Comparison of ENCODE assay signal across 8 cellular contexts in genomic region chr2:10329880-10330699, GRCh38. TPM values are rescaled to one million over a fixed set of nuclear protein-coding genes. Genes with fewer than 3 reads are reported as not detected.
DNase-seq lines count a peak whose midpoint lies in the region; ATAC-seq, FAIRE-seq and TF ChIP-seq lines count a peak whose summit lies in the region.

No MANE protein-coding gene starts in this region.

- H3K27me3 Mint-ChIP-seq in activated CD4-positive, alpha-beta T cell treated with anti-CD3 and anti-CD28 coated beads, Interleukin-2, amount 10 ng/mL, durations not matched to agents 7 days and 5 days, result no peaks in the 10 kb centered on the region

- peak overlapping the region; percentile 96 for H3K27ac Mint-ChIP-seq in activated CD4-positive, alpha-beta T cell treated with anti-CD3 and anti-CD28 coated beads, Interleukin-2, amount 10 ng/mL, durations not matched to agents 7 days and 5 days

- CTCF ChIA-PET in activated CD4-positive, alpha-beta T cell treated with anti-CD3 and anti-CD28 coated beads, Interleukin-2, amount 10 ng/mL, durations not matched to agents 7 days and 5 days (lab: Charles Lee), result interaction anchor here (0.6 to 2.7 kb wide), 8 partner anchors 10 to 348 kb away, joined by 3 to 9 read pairs (median 4); no protein-coding TSS in a partner anchor

- H3K4me3 Mint-ChIP-seq in activated CD4-positive, alpha-beta T cell treated with anti-CD3 and anti-CD28 coated beads, Interleukin-2, amount 10 ng/mL, durations not matched to agents 7 days and 5 days, result peak overlapping the region; percentile 86

- DNase-seq in HL-60 (ENCODE audit: low read depth in 1 of 2, low spot score in 1 of 2) (no peak), fibroblast of mammary gland (ENCODE audit: low read depth) (peak; percentile 54), frontal cortex (ENCODE audit: low spot score in 2 of 2) (no peak), mucosa of gallbladder (ENCODE audit: low spot score) (no peak), NCI-H69 (lab: John Stamatoyannopoulos, UW) (no peak)
- DNase-seq in activated CD4-positive, alpha-beta T cell treated with anti-CD3 and anti-CD28 coated beads, Interleukin-2, amount 10 ng/mL, durations not matched to agents 7 days and 5 days, result peak; percentile 63
- DNase-seq in stimulated activated CD4-positive, alpha-beta T cell treated with anti-CD3 and anti-CD28 coated beads, Interleukin-1b, Interleukin-23, amount 100 ng/mL, for 48 hours, result peak; percentile 10

- H3K27me3 ChIP-seq in HL-60 (ENCODE audit: insufficient read depth, poor library complexity, severe bottlenecking), result no peaks in the 10 kb centered on the region

- H3K27ac ChIP-seq in HL-60 (replicated peaks), result peak overlapping the region; percentile 84

- H3K9me3 Mint-ChIP-seq in activated CD4-positive, alpha-beta T cell treated with anti-CD3 and anti-CD28 coated beads, Interleukin-2, amount 10 ng/mL, durations not matched to agents 7 days and 5 days, result peaks cover 3% of the 10 kb centered on the region

- H3K4me3 ChIP-seq in HL-60 (replicated peaks; ENCODE audit: insufficient read depth, low read length) (peak overlapping the region; percentile 21), fibroblast of mammary gland (ENCODE audit: control insufficient read depth, low read depth, low read length) (no peak overlapping the region)

- FAIRE-seq in frontal cortex (lab: Jason Lieb, UNC), result no peak

- H3K36me3 Mint-ChIP-seq in activated CD4-positive, alpha-beta T cell treated with anti-CD3 and anti-CD28 coated beads, Interleukin-2, amount 10 ng/mL, durations not matched to agents 7 days and 5 days (ENCODE audit: low read depth), result peaks cover 16% of the 10 kb centered on the region

- H3K4me1 Mint-ChIP-seq in activated CD4-positive, alpha-beta T cell treated with anti-CD3 and anti-CD28 coated beads, Interleukin-2, amount 10 ng/mL, durations not matched to agents 7 days and 5 days, result peaks cover 82% of the 10 kb centered on the region

- no peak for ATAC-seq in HG02973 (IDR thresholded peaks at IDR 0.05; ENCODE audit: unreplicated experiment)

- POLR2A ChIA-PET in activated CD4-positive, alpha-beta T cell treated with anti-CD3 and anti-CD28 coated beads, Interleukin-2, amount 10 ng/mL, durations not matched to agents 7 days and 5 days (lab: Charles Lee), result interaction anchor here (0.7 to 1.2 kb wide), 3 partner anchors 10 to 29 kb away, joined by 3 to 6 read pairs (median 3); no protein-coding TSS in a partner anchor

- no peak for TF ChIP-seq CTCF in HL-60 (IDR thresholded peaks at IDR 0.05; ENCODE audit: insufficient read depth, low read length)
- TF ChIP-seq CTCF in fibroblast of mammary gland (conservative IDR thresholded peaks at IDR 0.05; ENCODE audit: control insufficient read depth, insufficient read depth, low read depth, low read length), result no peak

RNA-seq across cellular contexts. Expression of gene HPCAL1, which starts 27.4 kb away (rescaled TPM):
- 10 to 100 TPM; 61.6 to 63.6 TPM for total RNA-seq in activated CD4-positive, alpha-beta T cell treated with anti-CD3 and anti-CD28 coated beads, Interleukin-2, amount 10 ng/mL, durations not matched to agents 7 days and 5 days
- total RNA-seq in frontal cortex, result 26.5 TPM
- 44.0 TPM for total RNA-seq in mucosa of gallbladder

Comparison
In these comparisons a context has a peak if more than half of its experiments do, and no peak if none do; other contexts are left out.
1. DNase-seq: peak in activated CD4-positive, alpha-beta T cell treated with anti-CD3 and anti-CD28 coated beads, Interleukin-2, amount 10 ng/mL, durations not matched to agents 7 days and 5 days (single experiment), fibroblast of mammary gland (single experiment) and stimulated activated CD4-positive, alpha-beta T cell treated with anti-CD3 and anti-CD28 coated beads, Interleukin-1b, Interleukin-23, amount 100 ng/mL, for 48 hours (single experiment); none in HL-60 (0 of 2), frontal cortex (0 of 2), mucosa of gallbladder (single experiment) and NCI-H69 (single experiment).